8 cellular contexts compared by ENCODE assay signal in the genomic region with DNA sequence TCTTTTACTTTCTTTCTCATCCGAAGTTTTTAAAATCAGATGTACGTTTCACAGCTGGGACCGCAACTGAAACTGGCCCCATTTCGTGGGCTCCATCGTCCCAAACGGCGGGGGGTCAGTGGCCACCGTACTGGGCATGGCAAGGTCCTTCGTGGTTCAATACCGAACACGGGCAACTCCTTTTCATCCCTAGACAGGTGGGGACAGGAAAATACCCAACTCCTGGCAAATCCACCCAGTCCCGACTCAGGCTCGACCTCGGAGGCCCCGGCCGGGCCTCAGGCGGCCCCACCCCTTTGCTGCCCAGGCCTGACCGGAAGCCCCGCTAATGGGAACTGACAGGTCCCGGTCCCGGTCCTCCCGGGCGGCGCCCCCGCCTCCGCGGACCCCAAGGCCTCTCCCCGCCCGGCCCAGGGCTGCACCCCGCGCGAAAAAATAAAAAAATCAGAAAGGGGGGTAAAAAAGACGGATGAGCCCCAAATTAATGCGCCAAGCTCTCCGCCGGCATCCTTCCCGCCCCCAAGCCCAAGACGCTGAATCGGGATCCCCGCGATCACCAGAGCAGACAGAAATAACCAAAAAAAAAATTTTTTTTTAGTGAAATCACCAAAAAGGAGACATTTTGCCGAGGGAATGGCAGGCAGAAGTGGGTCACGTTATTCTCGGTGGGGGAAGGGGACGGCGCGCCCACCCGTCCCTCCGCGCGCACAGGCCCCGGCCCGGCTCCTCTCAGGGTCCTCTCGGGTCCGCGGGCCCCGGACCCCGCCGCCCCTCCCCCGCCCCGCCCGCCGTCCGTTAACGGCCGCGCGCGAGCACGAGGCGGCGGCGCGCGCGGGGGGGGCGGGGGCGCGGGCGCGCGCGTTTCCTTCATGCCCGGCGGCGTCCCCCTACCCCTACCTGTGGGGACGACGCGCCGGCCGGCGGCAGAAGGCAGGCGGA. TPM values are rescaled to one million over a fixed set of nuclear protein-coding genes. Genes with fewer than 3 reads are reported as not detected.
DNase-seq lines count a peak whose midpoint lies in the region; ATAC-seq and TF ChIP-seq lines count a peak whose summit lies in the region.

No MANE protein-coding gene starts in this region.

- H3K9me3 ChIP-seq in OCI-LY3 (ENCODE audit: insufficient read depth, low read length) (no peaks in the 10 kb centered on the region), right atrium auricular region (no peaks in the 10 kb centered on the region)

- H3K4me2 ChIP-seq in OCI-LY3 (ENCODE audit: low read length) = peak overlapping the region; percentile 87

- no peak for TF ChIP-seq CTCF in OCI-LY3 (IDR thresholded peaks at IDR 0.05; ENCODE audit: low read depth, low read length)
- TF ChIP-seq CTCF in right atrium auricular region (IDR thresholded peaks at IDR 0.05) = no peak

- H3K4me1 ChIP-seq in OCI-LY3 (ENCODE audit: low read length) (peaks cover 65% of the 10 kb centered on the region), right atrium auricular region (peaks cover 0 to 68% of the 10 kb centered on the region in 2 donors)

- DNase-seq in COLO668 (lab: John Stamatoyannopoulos, UW; ENCODE audit: unreplicated experiment) (peak; percentile 42), anterior cingulate cortex (lab: John Stamatoyannopoulos, UW) (peak in 45 of 58 donors; percentile 2 to 64 (median 17)), right atrium auricular region (ENCODE audit: low spot score) (peak; percentile 81), pons (ENCODE audit: low spot score) (peak; percentile 28), SIG-M5 (lab: John Stamatoyannopoulos, UW) (no peak)

- peaks cover 47% of the 10 kb centered on the region for H4K20me1 ChIP-seq in OCI-LY3 (ENCODE audit: insufficient read depth, low read length)

- peaks cover 48% of the 10 kb centered on the region for H3K36me3 ChIP-seq in OCI-LY3 (replicated peaks; ENCODE audit: low read depth, low read length)
- no peaks in the 10 kb centered on the region for H3K36me3 ChIP-seq in right atrium auricular region

- H3K79me2 ChIP-seq in OCI-LY3 (ENCODE audit: low read length) = peaks cover 93% of the 10 kb centered on the region

- no peaks in the 10 kb centered on the region for H3K27me3 ChIP-seq in OCI-LY3 (ENCODE audit: low read depth, low read length)
- H3K27me3 ChIP-seq in right atrium auricular region = no peaks in the 10 kb centered on the region

- peak overlapping the region; percentile 99 for H3K9ac ChIP-seq in OCI-LY3 (ENCODE audit: low read length)

- H3K27ac ChIP-seq in OCI-LY3 (ENCODE audit: low read length) = peak overlapping the region; percentile 89
- peak overlapping the region; percentile 98 to 100 for H3K27ac ChIP-seq in right atrium auricular region

- no peak overlapping the region for H2AFZ ChIP-seq in OCI-LY3 (ENCODE audit: low read depth, low read length)

- peak; percentile 4 for ATAC-seq in GM21737 (IDR thresholded peaks at IDR 0.05; ENCODE audit: unreplicated experiment)
- ATAC-seq in HG03108 (IDR thresholded peaks at IDR 0.05; ENCODE audit: unreplicated experiment) = no peak

- H3K4me3 ChIP-seq in OCI-LY3 (ENCODE audit: low read length) = peak overlapping the region; percentile 83
- peak overlapping the region; percentile 82 to 89 for H3K4me3 ChIP-seq in right atrium auricular region

RNA-seq across cellular contexts. Expression of gene ZC3H7A, which starts 0.6 kb away (rescaled TPM):
- total RNA-seq in right atrium auricular region = 10 to 100 TPM; 29.0 to 32.1 TPM

RNA-seq across cellular contexts. Expression of gene TXNDC11, which starts 53.8 kb away (rescaled TPM):
- 10 to 100 TPM; 29.5 to 38.1 TPM for total RNA-seq in right atrium auricular region

RNA-seq across cellular contexts. Expression of gene RSL1D1, which starts 54.8 kb away (rescaled TPM):
- total RNA-seq in right atrium auricular region = 100 to 1,000 TPM in 1 of 2 donors, 10 to 100 TPM in 1; 75.3 to 123 TPM
